In the genomic region with DNA sequence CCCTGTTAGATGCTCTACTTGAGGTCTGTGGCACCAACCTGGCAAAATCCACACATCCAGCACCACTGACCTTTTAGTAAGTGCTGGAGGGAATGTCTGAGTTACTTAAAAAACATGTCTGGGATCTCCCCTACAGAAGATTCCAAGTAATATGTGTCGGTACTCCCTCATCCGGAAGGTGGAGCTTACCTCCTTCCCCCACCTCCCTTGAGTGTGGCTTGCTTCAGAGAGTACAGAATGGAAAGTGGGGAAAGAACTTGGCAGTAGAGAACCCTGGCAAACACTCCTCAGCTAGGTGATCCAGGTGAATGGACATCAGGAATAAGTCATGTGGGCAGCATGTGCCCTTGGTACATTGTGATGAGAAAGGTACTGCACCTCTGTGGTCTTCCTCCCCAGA, we compare ENCODE assay signal across 20 cellular contexts.
"Had no signal": no experiment of that assay in that cellular context is flagged by ENCODE, and none has a peak within 500 bp of the region (broad histone marks: within the 10 kb centered on the region; RNA-seq: fewer than 3 reads in every experiment).

No MANE protein-coding gene starts in this region.

- H3K4me1 Mint-ChIP-seq: activated CD4-positive, alpha-beta memory T cell treated with anti-CD3 and anti-CD28 coated beads, Interleukin-2, amount 10 ng/mL, durations not matched to agents 7 days and 5 days; activated naive CD8-positive, alpha-beta T cell treated with anti-CD3 and anti-CD28 coated beads, Interleukin-2, amount 10 ng/mL, durations not matched to agents 7 days and 5 days; stimulated activated naive CD8-positive, alpha-beta T cell treated with anti-CD3 and anti-CD28 coated beads, Interleukin-15, amount 100 ng/mL, for 72 hours had no signal

- H3K27me3 ChIP-seq: body of pancreas, foreskin keratinocyte, suprapubic skin, upper lobe of left lung had no signal

- H3K27ac Mint-ChIP-seq: activated CD4-positive, alpha-beta memory T cell treated with anti-CD3 and anti-CD28 coated beads, Interleukin-2, amount 10 ng/mL, durations not matched to agents 7 days and 5 days; activated naive CD4-positive, alpha-beta T cell treated with anti-CD3 and anti-CD28 coated beads for 36 hours; activated naive CD8-positive, alpha-beta T cell treated with anti-CD3 and anti-CD28 coated beads, Interleukin-2, amount 10 ng/mL, durations not matched to agents 7 days and 5 days; activated T-cell treated with anti-CD3 and anti-CD28 coated beads, Interleukin-2, amount 50 U/mL, for 72 hours had no signal

- H3K36me3 ChIP-seq: suprapubic skin, upper lobe of left lung had no signal

- H3K27ac ChIP-seq: body of pancreas, foreskin keratinocyte, parathyroid adenoma, suprapubic skin, upper lobe of left lung had no signal

- H3K27me3 Mint-ChIP-seq: activated CD4-positive, alpha-beta memory T cell treated with anti-CD3 and anti-CD28 coated beads, Interleukin-2, amount 10 ng/mL, durations not matched to agents 7 days and 5 days; natural killer cell treated with Interleukin-12 subunit alpha and Interleukin-12 subunit beta and Interleukin-15 and Interleukin-18, amount 100 ng/mL, for 72 hours had no signal

- H3K9me3 ChIP-seq: body of pancreas, suprapubic skin, upper lobe of left lung had no signal

- H3K79me2 ChIP-seq: parathyroid adenoma had no signal

- ATAC-seq: activated T-cell treated with anti-CD3 and anti-CD28 coated beads, Interleukin-2, amount 50 U/mL, for 72 hours; body of pancreas; foreskin keratinocyte; left lobe of liver; natural killer cell treated with Interleukin-12 subunit alpha and Interleukin-12 subunit beta and Interleukin-15 and Interleukin-18, amount 100 ng/mL, for 72 hours; right cardiac atrium; stimulated activated naive CD8-positive, alpha-beta T cell treated with anti-CD3 and anti-CD28 coated beads, Interleukin-15, amount 100 ng/mL, for 72 hours had no signal

- H3K9ac ChIP-seq: parathyroid adenoma had no signal

- DNase-seq: activated CD4-positive, alpha-beta memory T cell treated with anti-CD3 and anti-CD28 coated beads, Interleukin-2, amount 10 ng/mL, durations not matched to agents 7 days and 5 days; activated CD4-positive, alpha-beta T cell treated with anti-CD3 and anti-CD28 coated beads for 48 hours; activated effector memory CD4-positive, alpha-beta T cell treated with Interleukin-2 at 50 U/mL for 16 hours; activated naive CD4-positive, alpha-beta T cell treated with anti-CD3 and anti-CD28 coated beads for 36 hours; activated naive CD8-positive, alpha-beta T cell treated with anti-CD3 and anti-CD28 coated beads, Interleukin-2, amount 10 ng/mL, durations not matched to agents 7 days and 5 days; activated T-cell treated with anti-CD3 and anti-CD28 coated beads, Interleukin-2, amount 50 U/mL, for 72 hours; amniotic stem cell; body of pancreas; central memory CD4-positive, alpha-beta T cell; effector memory CD4-positive, alpha-beta T cell; foreskin keratinocyte; right cardiac atrium; stimulated activated CD4-positive, alpha-beta T cell treated with anti-CD3 and anti-CD28 coated beads, Interleukin-12 subunit alpha, Interleukin-12 subunit beta, amount 100 ng/mL, for 4 hours; stimulated activated CD4-positive, alpha-beta T cell treated with anti-CD3 and anti-CD28 coated beads, Interleukin-4, amount 100 ng/mL, for 4 hours; stimulated activated naive CD8-positive, alpha-beta T cell treated with anti-CD3 and anti-CD28 coated beads, Interleukin-15, amount 100 ng/mL, for 72 hours had no signal

- H3K9me3 Mint-ChIP-seq: activated CD4-positive, alpha-beta memory T cell treated with anti-CD3 and anti-CD28 coated beads, Interleukin-2, amount 10 ng/mL, durations not matched to agents 7 days and 5 days; activated naive CD4-positive, alpha-beta T cell treated with anti-CD3 and anti-CD28 coated beads for 36 hours; activated naive CD8-positive, alpha-beta T cell treated with anti-CD3 and anti-CD28 coated beads, Interleukin-2, amount 10 ng/mL, durations not matched to agents 7 days and 5 days; activated T-cell treated with anti-CD3 and anti-CD28 coated beads, Interleukin-2, amount 50 U/mL, for 72 hours; natural killer cell treated with Interleukin-12 subunit alpha and Interleukin-12 subunit beta and Interleukin-15 and Interleukin-18, amount 100 ng/mL, for 72 hours; stimulated activated naive CD8-positive, alpha-beta T cell treated with anti-CD3 and anti-CD28 coated beads, Interleukin-15, amount 100 ng/mL, for 72 hours had no signal

- H3K4me1 ChIP-seq: body of pancreas, parathyroid adenoma had no signal

- H3K4me3 Mint-ChIP-seq: activated CD4-positive, alpha-beta memory T cell treated with anti-CD3 and anti-CD28 coated beads, Interleukin-2, amount 10 ng/mL, durations not matched to agents 7 days and 5 days; activated naive CD4-positive, alpha-beta T cell treated with anti-CD3 and anti-CD28 coated beads for 36 hours; activated naive CD8-positive, alpha-beta T cell treated with anti-CD3 and anti-CD28 coated beads, Interleukin-2, amount 10 ng/mL, durations not matched to agents 7 days and 5 days; activated T-cell treated with anti-CD3 and anti-CD28 coated beads, Interleukin-2, amount 50 U/mL, for 72 hours; natural killer cell treated with Interleukin-12 subunit alpha and Interleukin-12 subunit beta and Interleukin-15 and Interleukin-18, amount 100 ng/mL, for 72 hours; stimulated activated naive CD8-positive, alpha-beta T cell treated with anti-CD3 and anti-CD28 coated beads, Interleukin-15, amount 100 ng/mL, for 72 hours had no signal

- H3K36me3 Mint-ChIP-seq: activated naive CD8-positive, alpha-beta T cell treated with anti-CD3 and anti-CD28 coated beads, Interleukin-2, amount 10 ng/mL, durations not matched to agents 7 days and 5 days; natural killer cell treated with Interleukin-12 subunit alpha and Interleukin-12 subunit beta and Interleukin-15 and Interleukin-18, amount 100 ng/mL, for 72 hours had no signal

- H2AFZ ChIP-seq: parathyroid adenoma had no signal

- H3K4me3 ChIP-seq: body of pancreas, suprapubic skin, upper lobe of left lung had no signal
